In genomic region chr12:53011889-53012288, GRCh38 we compare ENCODE assay signal across 14 cellular contexts. TPM values are rescaled to one million over a fixed set of nuclear protein-coding genes. Genes with fewer than 3 reads are reported as not detected.
DNase-seq lines count a peak whose midpoint lies in the region; ATAC-seq and TF ChIP-seq lines count a peak whose summit lies in the region.
"Had no signal": no experiment of that assay in that cellular context is flagged by ENCODE, and none has a peak within 500 bp of the region (broad histone marks: within the 10 kb centered on the region; RNA-seq: fewer than 3 reads in every experiment).

No MANE protein-coding gene starts in this region.

- H3K27ac Mint-ChIP-seq in stimulated activated naive CD8-positive, alpha-beta T cell treated with anti-CD3 and anti-CD28 coated beads, Interleukin-15, Interleukin-2, amounts not matched to agents 100 ng/mL and 50 ng/mL, for 24 hours, result peak overlapping the region; percentile 84
- H3K27ac Mint-ChIP-seq in T-helper 17 cell (peak overlapping the region; percentile 99), type B pancreatic cell (peak overlapping the region; percentile 61)

- no peaks in the 10 kb centered on the region for H3K27me3 Mint-ChIP-seq in stimulated activated naive CD8-positive, alpha-beta T cell treated with anti-CD3 and anti-CD28 coated beads, Interleukin-15, Interleukin-2, amounts not matched to agents 100 ng/mL and 50 ng/mL, for 24 hours
- H3K27me3 Mint-ChIP-seq in T-helper 17 cell (no peaks in the 10 kb centered on the region), type B pancreatic cell (no peaks in the 10 kb centered on the region)

- no peak for DNase-seq in stimulated activated naive CD8-positive, alpha-beta T cell treated with anti-CD3 and anti-CD28 coated beads, Interleukin-15, Interleukin-2, amounts not matched to agents 100 U/mL and 50 U/mL, for 24 hours
- DNase-seq in T-helper 17 cell, result no peak
- DNase-seq in type B pancreatic cell (ENCODE audit: extremely low spot score, unreplicated experiment), result no peak
- no peak for DNase-seq in SW 1271 (lab: John Stamatoyannopoulos, UW)
- no peak for DNase-seq in cerebellar nuclear complex (lab: John Stamatoyannopoulos, UW)
- no peak for DNase-seq in NCI-H2171 (lab: John Stamatoyannopoulos, UW)
- DNase-seq: MG63, mucosa of descending colon, NCI-H187, SJCRH30 had no signal

- peak in 1 of 2 donors; percentile 13 for TF ChIP-seq RAD21 in liver (IDR thresholded peaks at IDR 0.05)

- H3K36me3 ChIP-seq in liver (ENCODE audit: control insufficient read depth in 4 of 4, insufficient read depth in 3 of 4, low read depth in 1 of 4, low read length in 3 of 4), result peaks cover 0 to 8% (median 4%) of the 10 kb centered on the region in 4 donors

- H3K9ac ChIP-seq in liver (ENCODE audit: low read depth in 1 of 2, low read length in 2 of 2), result peak overlapping the region in 1 of 2 donors; percentile 38

- TF ChIP-seq CTCF in liver (IDR thresholded peaks at IDR 0.05; ENCODE audit: low read depth, low read length, missing input control), result no peak
- TF ChIP-seq CTCF in type B pancreatic cell (conservative IDR thresholded peaks at IDR 0.05), result no peak

- H3K4me1 ChIP-seq in liver (ENCODE audit: control insufficient read depth in 4 of 4, insufficient read depth in 4 of 4, low read length in 3 of 4), result peaks cover 16 to 74% (median 63%) of the 10 kb centered on the region in 4 donors

- no peaks in the 10 kb centered on the region for H3K27me3 ChIP-seq in liver (ENCODE audit: control insufficient read depth in 4 of 4, insufficient read depth in 4 of 4, low read length in 3 of 4)
- H3K27me3 ChIP-seq: cardiac muscle cell, MG63, SJCRH30 had no signal

- WGBS in liver, result 60% methylated on average over 3 of the region's 3 CpGs

- no peak for ATAC-seq in stimulated activated naive CD8-positive, alpha-beta T cell treated with anti-CD3 and anti-CD28 coated beads, Interleukin-15, Interleukin-2, amounts not matched to agents 100 U/mL and 50 U/mL, for 24 hours
- ATAC-seq in T-helper 17 cell, result no peak
- ATAC-seq: activated CD4-positive, CD25-positive, alpha-beta regulatory T cell treated with anti-CD3 and anti-CD28 coated beads, Interleukin-2, amount 50 U/mL, for 24 hours; mucosa of descending colon had no signal

- no peak overlapping the region for H3K4me3 ChIP-seq in liver (ENCODE audit: low read depth in 1 of 3, low read length in 3 of 3)
- H3K4me3 ChIP-seq: cardiac muscle cell, MG63, mucosa of descending colon, SJCRH30 had no signal

- H3K36me3 Mint-ChIP-seq in stimulated activated naive CD8-positive, alpha-beta T cell treated with anti-CD3 and anti-CD28 coated beads, Interleukin-15, Interleukin-2, amounts not matched to agents 100 ng/mL and 50 ng/mL, for 24 hours (ENCODE audit: low read depth), result peaks cover 90% of the 10 kb centered on the region
- peaks cover 1% of the 10 kb centered on the region for H3K36me3 Mint-ChIP-seq in T-helper 17 cell (ENCODE audit: low read depth)
- H3K36me3 Mint-ChIP-seq in type B pancreatic cell, result peaks cover 28% of the 10 kb centered on the region

- H3K4me1 Mint-ChIP-seq in stimulated activated naive CD8-positive, alpha-beta T cell treated with anti-CD3 and anti-CD28 coated beads, Interleukin-15, Interleukin-2, amounts not matched to agents 100 ng/mL and 50 ng/mL, for 24 hours (ENCODE audit: low read depth), result peaks cover 80% of the 10 kb centered on the region
- H3K4me1 Mint-ChIP-seq in T-helper 17 cell (peaks cover 28% of the 10 kb centered on the region), type B pancreatic cell (ENCODE audit: unreplicated experiment) (peaks cover 28% of the 10 kb centered on the region)

- peak overlapping the region; percentile 6 to 55 for H3K27ac ChIP-seq in liver (ENCODE audit: low read depth in 1 of 2, low read length in 2 of 2)
- H3K27ac ChIP-seq: cardiac muscle cell, SJCRH30 had no signal

- peak overlapping the region; percentile 91 for H3K4me3 Mint-ChIP-seq in stimulated activated naive CD8-positive, alpha-beta T cell treated with anti-CD3 and anti-CD28 coated beads, Interleukin-15, Interleukin-2, amounts not matched to agents 100 ng/mL and 50 ng/mL, for 24 hours
- H3K4me3 Mint-ChIP-seq in T-helper 17 cell (no peak overlapping the region), type B pancreatic cell (no peak overlapping the region)

- H3K9me3 Mint-ChIP-seq in stimulated activated naive CD8-positive, alpha-beta T cell treated with anti-CD3 and anti-CD28 coated beads, Interleukin-15, Interleukin-2, amounts not matched to agents 100 ng/mL and 50 ng/mL, for 24 hours, result no peaks in the 10 kb centered on the region
- no peaks in the 10 kb centered on the region for H3K9me3 Mint-ChIP-seq in type B pancreatic cell

- H3K9me3 ChIP-seq in T-helper 17 cell (ENCODE audit: control insufficient read depth, low read length, poor library complexity, severe bottlenecking) (no peaks in the 10 kb centered on the region), liver (ENCODE audit: control insufficient read depth in 4 of 4, low read length in 3 of 4) (no peaks in the 10 kb centered on the region)
- H3K9me3 ChIP-seq: MG63, mucosa of descending colon had no signal

TF ChIP-seq in liver, 16 proteins besides CTCF, POLR2A, EP300 and RAD21:
- TF ChIP-seq MAX (IDR thresholded peaks at IDR 0.05) (peak; percentile 23), ATF3 (IDR thresholded peaks at IDR 0.05) (no peak), ZBTB33 (IDR thresholded peaks at IDR 0.05) (peak; percentile 13), SP1 (IDR thresholded peaks at IDR 0.05) (peak; percentile 66), RXRA (IDR thresholded peaks at IDR 0.05) (peak; percentile 43 to 66), GABPA (IDR thresholded peaks at IDR 0.05 in 1 of 2, conservative IDR thresholded peaks at IDR 0.05 in 1 of 2) (peak in 1 of 2 donors; percentile 10), FOXA2 (IDR thresholded peaks at IDR 0.05) (no peak), HNF4A (conservative IDR thresholded peaks at IDR 0.05) (peak; percentile 85 to 87), TAF1 (conservative IDR thresholded peaks at IDR 0.05) (no peak), REST (IDR thresholded peaks at IDR 0.05) (peak; percentile 44), YY1 (IDR thresholded peaks at IDR 0.05) (peak; percentile 62), HNF4G (IDR thresholded peaks at IDR 0.05) (peak; percentile 52), NR2F2 (IDR thresholded peaks at IDR 0.05) (no peak)

RNA-seq across cellular contexts. Expression of gene EIF4B, which starts 5.6 kb away (rescaled TPM):
- total RNA-seq in T-helper 17 cell (100 to 1,000 TPM; 635 to 667 TPM), liver (100 to 1,000 TPM; 264 to 273 TPM), type B pancreatic cell (ENCODE audit: low replicate concordance) (450 and 521 TPM in 2 replicates)
- polyA plus RNA-seq in liver, result 10 to 100 TPM; 32.1 to 73.2 TPM

RNA-seq across cellular contexts. Expression of gene TNS2, which starts 38.0 kb away (rescaled TPM):
- total RNA-seq in T-helper 17 cell (1 to 10 TPM; 1.4 to 3.1 TPM), liver (10 to 100 TPM; 11.7 to 94.0 TPM), type B pancreatic cell (ENCODE audit: low replicate concordance) (3.5 and 21.8 TPM in 2 replicates)
- polyA plus RNA-seq in liver, result 10 to 100 TPM; 44.7 to 47.2 TPM
